Comparison of ENCODE assay signal across 1 cellular context in genomic region chr3:133895208-133896001, GRCh38.
TF ChIP-seq lines count a peak whose summit lies in the region.

RAB6B (minus strand) TSS chr3:133895882; CDS start chr3:133895466, 416 bp downstream.

TF ChIP-seq in HEK293, 187 proteins besides CTCF, POLR2A, EP300 and RAD21 (continued from another document):
- peak; percentile 99 for TF ChIP-seq ZNF398 (tag by site-specific recombination; IDR thresholded peaks at IDR 0.05)
- TF ChIP-seq PATZ1 (tag by site-specific recombination; IDR thresholded peaks at IDR 0.05), result peak; percentile 77
- 0 out of 2 replicates have a peak, but pooled peaks have one; percentile 16 for TF ChIP-seq ZNF366 (tag by site-specific recombination; conservative IDR thresholded peaks at IDR 0.05)
- 0 out of 2 replicates have a peak, but pooled peaks have one; percentile 42 for TF ChIP-seq ZNF785 (tag by site-specific recombination; IDR thresholded peaks at IDR 0.05)
- TF ChIP-seq ZNF514 (tag by site-specific recombination; IDR thresholded peaks at IDR 0.05), result no peak
- peak; percentile 63 for TF ChIP-seq SP7 (tag by site-specific recombination; IDR thresholded peaks at IDR 0.05)
- TF ChIP-seq SP2 (tag by site-specific recombination; IDR thresholded peaks at IDR 0.05), result peak; percentile 56
- 0 out of 2 replicates have a peak, but pooled peaks have one; percentile 5 for TF ChIP-seq ZNF146 (tag by site-specific recombination; IDR thresholded peaks at IDR 0.05)
- no peak for TF ChIP-seq ZNF157 (tag by site-specific recombination; IDR thresholded peaks at IDR 0.05)
- TF ChIP-seq ZBTB8A (tag by site-specific recombination; IDR thresholded peaks at IDR 0.05), result peak; percentile 94
- peak; percentile 98 for TF ChIP-seq ZFHX2 (tag by site-specific recombination; conservative IDR thresholded peaks at IDR 0.05)
- TF ChIP-seq KLF1 (tag by site-specific recombination; IDR thresholded peaks at IDR 0.05), result peak; percentile 84
- TF ChIP-seq ZNF600 (tag by site-specific recombination; IDR thresholded peaks at IDR 0.05), result peak; percentile 70
- TF ChIP-seq ZNF596 (tag by site-specific recombination; IDR thresholded peaks at IDR 0.05), result 0 out of 2 replicates have a peak, but pooled peaks have one; percentile 13
- peak; percentile 39; the same call in 1 of the 2 replicates for TF ChIP-seq ZBTB20 (tag by site-specific recombination; IDR thresholded peaks at IDR 0.05)
- TF ChIP-seq ZBTB26 (tag by site-specific recombination; optimal IDR thresholded peaks at IDR 0.05), result peak; percentile 97
- TF ChIP-seq ZBTB1 (tag by site-specific recombination; IDR thresholded peaks at IDR 0.05), result 0 out of 2 replicates have a peak, but pooled peaks have one; percentile 33
- peak; percentile 73 for TF ChIP-seq ZNF341 (tag by site-specific recombination; IDR thresholded peaks at IDR 0.05; ENCODE audit: low read depth)
- TF ChIP-seq ZNF580 (tag by site-specific recombination; IDR thresholded peaks at IDR 0.05), result no peak
- TF ChIP-seq ZNF76 (tag by site-specific recombination; IDR thresholded peaks at IDR 0.05; ENCODE audit: borderline replicate concordance, low read depth), result peak; percentile 41; the same call in 1 of the 2 replicates
- 0 out of 2 replicates have a peak, but pooled peaks have one; percentile 23 for TF ChIP-seq ZNF449 (tag by site-specific recombination; IDR thresholded peaks at IDR 0.05)
- TF ChIP-seq ZNF248 (tag by site-specific recombination; IDR thresholded peaks at IDR 0.05), result no peak
- no peak for TF ChIP-seq ZNF426 (tag by site-specific recombination; IDR thresholded peaks at IDR 0.05)
- TF ChIP-seq KLF17 (tag by site-specific recombination; IDR thresholded peaks at IDR 0.05), result peak; percentile 69
- TF ChIP-seq ZNF221 (tag by site-specific recombination; IDR thresholded peaks at IDR 0.05; ENCODE audit: borderline replicate concordance), result no peak
- 0 out of 2 replicates have a peak, but pooled peaks have one; percentile 39 for TF ChIP-seq ZNF610 (tag by site-specific recombination; IDR thresholded peaks at IDR 0.05; ENCODE audit: borderline replicate concordance)
- TF ChIP-seq BCL11B (tag by site-specific recombination; IDR thresholded peaks at IDR 0.05; ENCODE audit: low read depth), result no peak
